ENCODE assay signal across 11 cellular contexts in the genomic region with DNA sequence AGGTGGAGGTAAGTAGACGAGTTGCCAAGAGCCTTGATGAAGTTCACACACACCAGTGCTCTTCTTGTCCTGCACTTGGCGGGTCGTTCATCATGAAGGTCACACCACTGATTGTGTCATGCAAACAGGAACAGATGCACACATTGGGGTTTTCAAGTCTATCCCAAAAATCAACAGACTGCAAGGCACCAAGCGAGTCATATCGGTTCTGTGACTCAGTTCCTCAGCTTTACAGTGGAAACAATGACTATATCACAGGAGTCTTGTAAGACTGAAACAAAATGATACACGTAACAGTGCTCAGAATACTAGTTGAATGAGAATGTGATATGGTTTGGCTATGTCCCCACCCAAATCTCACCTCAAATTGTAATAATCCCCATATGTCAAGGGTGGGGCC.
DNase-seq lines count a peak whose midpoint lies in the region; ATAC-seq and TF ChIP-seq lines count a peak whose summit lies in the region.
"Had no signal": no experiment of that assay in that cellular context is flagged by ENCODE, and none has a peak within 500 bp of the region (broad histone marks: within the 10 kb centered on the region; RNA-seq: fewer than 3 reads in every experiment).

No MANE protein-coding gene starts in this region.

- H3K9me2 ChIP-seq in HCT116 (ENCODE audit: insufficient read depth), result no peaks in the 10 kb centered on the region

- no peaks in the 10 kb centered on the region for H3K27me3 Mint-ChIP-seq in activated naive CD4-positive, alpha-beta T cell treated with anti-CD3 and anti-CD28 coated beads, Interleukin-2, amount 50 U/mL, for 24 hours
- H3K27me3 Mint-ChIP-seq in endodermal cell (ENCODE audit: insufficient read depth), result no peaks in the 10 kb centered on the region

- BruUV-seq in HCT116 (replicated peaks; lab: Mats Ljungman, UMichigan), result no TSS peak

- peak overlapping the region; percentile 24 for H3K27ac Mint-ChIP-seq in activated naive CD4-positive, alpha-beta T cell treated with anti-CD3 and anti-CD28 coated beads, Interleukin-2, amount 50 U/mL, for 24 hours
- no peak overlapping the region for H3K27ac Mint-ChIP-seq in endodermal cell

- H3K9me3 Mint-ChIP-seq in activated naive CD4-positive, alpha-beta T cell treated with anti-CD3 and anti-CD28 coated beads, Interleukin-2, amount 50 U/mL, for 24 hours, result no peaks in the 10 kb centered on the region
- H3K9me3 Mint-ChIP-seq in endodermal cell, result peaks cover 3% of the 10 kb centered on the region

- RAD21 ChIA-PET in HCT116 (lab: Charles Lee; ENCODE audit: low non-redundant PET in 1 of 2, low total read pairs in 2 of 2, uncharacterized antibody in 2 of 2, unreplicated experiment in 2 of 2), result no interaction called here

- H3K9me3 ChIP-seq in HCT116 (ENCODE audit: control insufficient read depth in 1 of 2, insufficient read depth in 1 of 2, low read depth in 1 of 2, low read length in 2 of 2) (no peaks in the 10 kb centered on the region), endodermal cell (ENCODE audit: control insufficient read depth, low read length) (peaks cover 4% of the 10 kb centered on the region)

- no peak overlapping the region for H3K4me2 ChIP-seq in HCT116 (ENCODE audit: low read length)

- H3K4me1 Mint-ChIP-seq in activated naive CD4-positive, alpha-beta T cell treated with anti-CD3 and anti-CD28 coated beads, Interleukin-2, amount 50 U/mL, for 24 hours, result peaks cover 21% of the 10 kb centered on the region
- H3K4me1 Mint-ChIP-seq in endodermal cell, result peaks cover 11% of the 10 kb centered on the region

- intact Hi-C loops in HCT116 (cut with micrococcal nuclease), result no loop called here

- DNase-seq in AG20443 (ENCODE audit: low spot score) (peak; percentile 44), HCT116 (ENCODE audit: low read depth, low spot score) (no peak), NCI-H1048 (lab: John Stamatoyannopoulos, UW) (no peak), endodermal cell (no peak)
- peak; percentile 10 to 27 (median 14) for DNase-seq in stimulated activated CD4-positive, alpha-beta T cell treated with anti-CD3 and anti-CD28 coated beads, Interleukin-1b, Interleukin-23, amount 100 ng/mL, for 24 hours (ENCODE audit: low read depth in 4 of 4, low spot score in 1 of 4)
- DNase-seq: Kasumi-1 had no signal

- 94 to 98% methylated on average over 4 to 5 of the region's 6 CpGs for WGBS in endodermal cell (ENCODE audit: insufficient coverage in 1 of 2, insufficient read length in 1 of 2), 2 experiments

- CTCF ChIA-PET in HCT116 (lab: Charles Lee), result no interaction called here

- no peak for TF ChIP-seq POLR2A in HCT116 (IDR thresholded peaks at IDR 0.05; ENCODE audit: borderline replicate concordance, extremely low read depth, insufficient read depth, insufficient read length)

- H3K4me3 ChIP-seq in HCT116 (replicated peaks in 1 of 2; ENCODE audit: low read depth in 1 of 2, low read length in 2 of 2), result no peak overlapping the region
- H3K4me3 ChIP-seq in endodermal cell (ENCODE audit: low read length), result no peak overlapping the region

- no peaks in the 10 kb centered on the region for H3K79me2 ChIP-seq in HCT116 (ENCODE audit: insufficient read depth, low read length)
- H3K79me2 ChIP-seq: parathyroid adenoma had no signal

- POLR2A ChIA-PET in HCT116 (lab: Charles Lee), result no interaction called here

- no peak for TF ChIP-seq RAD21 in HCT116 (IDR thresholded peaks at IDR 0.05; ENCODE audit: low read depth)

- TF ChIP-seq CTCF in HCT116 (IDR thresholded peaks at IDR 0.05 in 2 of 3, conservative IDR thresholded peaks at IDR 0.05 in 1 of 3; ENCODE audit: borderline replicate concordance in 1 of 3, insufficient read depth in 1 of 3, low read depth in 2 of 3, low read length in 2 of 3) (no peak), endodermal cell (conservative IDR thresholded peaks at IDR 0.05) (no peak)

- ATAC-seq in HCT116 (no peak), HG03571 (IDR thresholded peaks at IDR 0.05; ENCODE audit: unreplicated experiment) (no peak), GM19328 (IDR thresholded peaks at IDR 0.05; ENCODE audit: unreplicated experiment) (no peak)

- peaks cover 1% of the 10 kb centered on the region for H3K36me3 Mint-ChIP-seq in activated naive CD4-positive, alpha-beta T cell treated with anti-CD3 and anti-CD28 coated beads, Interleukin-2, amount 50 U/mL, for 24 hours
- no peaks in the 10 kb centered on the region for H3K36me3 Mint-ChIP-seq in endodermal cell (ENCODE audit: low read depth)

- no peaks in the 10 kb centered on the region for H4K20me1 ChIP-seq in HCT116 (ENCODE audit: insufficient read depth)

- H3K4me3 Mint-ChIP-seq in activated naive CD4-positive, alpha-beta T cell treated with anti-CD3 and anti-CD28 coated beads, Interleukin-2, amount 50 U/mL, for 24 hours, result no peak overlapping the region
- H3K4me3 Mint-ChIP-seq in endodermal cell, result no peak overlapping the region

- H3K9ac ChIP-seq in HCT116 (ENCODE audit: low read length) (no peak overlapping the region), endodermal cell (ENCODE audit: extremely low read depth, low read length, poor library complexity, severe bottlenecking) (no peak overlapping the region)
- H3K9ac ChIP-seq: parathyroid adenoma had no signal

- H3K27ac ChIP-seq in HCT116 (ENCODE audit: low read depth, low read length) (no peak overlapping the region), endodermal cell (ENCODE audit: low read depth, low read length) (no peak overlapping the region)
- H3K27ac ChIP-seq: parathyroid adenoma, RWPE1 had no signal

- H3K36me3 ChIP-seq in HCT116 (ENCODE audit: control insufficient read depth in 1 of 2, insufficient read depth in 2 of 2, low read length in 2 of 2) (no peaks in the 10 kb centered on the region), endodermal cell (ENCODE audit: control insufficient read depth, insufficient read depth, low read length) (no peaks in the 10 kb centered on the region)

- no peak overlapping the region for H2AFZ ChIP-seq in HCT116 (ENCODE audit: low read depth, low read length, poor library complexity, severe bottlenecking)
- H2AFZ ChIP-seq: parathyroid adenoma had no signal

- H3K27me3 ChIP-seq in HCT116 (ENCODE audit: insufficient read depth, low read length), result no peaks in the 10 kb centered on the region
- H3K27me3 ChIP-seq in endodermal cell (ENCODE audit: control insufficient read depth, insufficient read depth, low read length, poor library complexity, severe bottlenecking), result no peaks in the 10 kb centered on the region

- H3K4me1 ChIP-seq in HCT116 (ENCODE audit: control insufficient read depth in 1 of 2, insufficient read depth in 2 of 2, low read length in 2 of 2) (0 out of 4 replicates have a peak, but pooled peaks cover 0 to 4% of the 10 kb centered on the region in 2 experiments), endodermal cell (ENCODE audit: control insufficient read depth, insufficient read depth, low read length) (no peaks in the 10 kb centered on the region)

TF ChIP-seq in HCT116, 20 proteins besides CTCF, POLR2A, EP300 and RAD21:
- TF ChIP-seq, protein P1, sequence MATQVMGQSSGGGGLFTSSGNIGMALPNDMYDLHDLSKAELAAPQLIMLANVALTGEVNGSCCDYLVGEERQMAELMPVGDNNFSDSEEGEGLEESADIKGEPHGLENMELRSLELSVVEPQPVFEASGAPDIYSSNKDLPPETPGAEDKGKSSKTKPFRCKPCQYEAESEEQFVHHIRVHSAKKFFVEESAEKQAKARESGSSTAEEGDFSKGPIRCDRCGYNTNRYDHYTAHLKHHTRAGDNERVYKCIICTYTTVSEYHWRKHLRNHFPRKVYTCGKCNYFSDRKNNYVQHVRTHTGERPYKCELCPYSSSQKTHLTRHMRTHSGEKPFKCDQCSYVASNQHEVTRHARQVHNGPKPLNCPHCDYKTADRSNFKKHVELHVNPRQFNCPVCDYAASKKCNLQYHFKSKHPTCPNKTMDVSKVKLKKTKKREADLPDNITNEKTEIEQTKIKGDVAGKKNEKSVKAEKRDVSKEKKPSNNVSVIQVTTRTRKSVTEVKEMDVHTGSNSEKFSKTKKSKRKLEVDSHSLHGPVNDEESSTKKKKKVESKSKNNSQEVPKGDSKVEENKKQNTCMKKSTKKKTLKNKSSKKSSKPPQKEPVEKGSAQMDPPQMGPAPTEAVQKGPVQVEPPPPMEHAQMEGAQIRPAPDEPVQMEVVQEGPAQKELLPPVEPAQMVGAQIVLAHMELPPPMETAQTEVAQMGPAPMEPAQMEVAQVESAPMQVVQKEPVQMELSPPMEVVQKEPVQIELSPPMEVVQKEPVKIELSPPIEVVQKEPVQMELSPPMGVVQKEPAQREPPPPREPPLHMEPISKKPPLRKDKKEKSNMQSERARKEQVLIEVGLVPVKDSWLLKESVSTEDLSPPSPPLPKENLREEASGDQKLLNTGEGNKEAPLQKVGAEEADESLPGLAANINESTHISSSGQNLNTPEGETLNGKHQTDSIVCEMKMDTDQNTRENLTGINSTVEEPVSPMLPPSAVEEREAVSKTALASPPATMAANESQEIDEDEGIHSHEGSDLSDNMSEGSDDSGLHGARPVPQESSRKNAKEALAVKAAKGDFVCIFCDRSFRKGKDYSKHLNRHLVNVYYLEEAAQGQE (IDR thresholded peaks at IDR 0.05; ENCODE audit: low read depth), result no peak
- TF ChIP-seq, protein P2, sequence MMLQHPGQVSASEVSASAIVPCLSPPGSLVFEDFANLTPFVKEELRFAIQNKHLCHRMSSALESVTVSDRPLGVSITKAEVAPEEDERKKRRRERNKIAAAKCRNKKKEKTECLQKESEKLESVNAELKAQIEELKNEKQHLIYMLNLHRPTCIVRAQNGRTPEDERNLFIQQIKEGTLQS (IDR thresholded peaks at IDR 0.05), result no peak
- no peak for TF ChIP-seq CBX3 (IDR thresholded peaks at IDR 0.05; ENCODE audit: low read depth)
- peak; percentile 53; the same call in 1 of the 2 replicates for TF ChIP-seq FOSL1 (IDR thresholded peaks at IDR 0.05; ENCODE audit: low read depth)
- TF ChIP-seq, protein P3, sequence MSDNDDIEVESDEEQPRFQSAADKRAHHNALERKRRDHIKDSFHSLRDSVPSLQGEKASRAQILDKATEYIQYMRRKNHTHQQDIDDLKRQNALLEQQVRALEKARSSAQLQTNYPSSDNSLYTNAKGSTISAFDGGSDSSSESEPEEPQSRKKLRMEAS (IDR thresholded peaks at IDR 0.05), result no peak
- TF ChIP-seq EZH2 (IDR thresholded peaks at IDR 0.05), result no peak
- TF ChIP-seq JUND (IDR thresholded peaks at IDR 0.05), result peak; percentile 43; the same call in 1 of the 2 replicates
- TF ChIP-seq SIN3A (IDR thresholded peaks at IDR 0.05; ENCODE audit: low read depth), result no peak

Comparison
In these comparisons a context has a peak if more than half of its experiments do, and no peak if none do; other contexts are left out.
1. DNase-seq: peak in AG20443 (single experiment) and stimulated activated CD4-positive, alpha-beta T cell treated with anti-CD3 and anti-CD28 coated beads, Interleukin-1b, Interleukin-23, amount 100 ng/mL, for 24 hours (4 of 4); none in HCT116 (single experiment), NCI-H1048 (single experiment) and endodermal cell (single experiment).